In genomic region chr13:83884141-83884540, GRCh38 we compare ENCODE assay signal across 33 cellular contexts. TPM values are rescaled to one million over a fixed set of nuclear protein-coding genes. Genes with fewer than 3 reads are reported as not detected.
"Had no signal": no experiment of that assay in that cellular context is flagged by ENCODE, and none has a peak within 500 bp of the region (broad histone marks: within the 10 kb centered on the region; RNA-seq: fewer than 3 reads in every experiment).

No MANE protein-coding gene starts in this region.

- H3K36me3 Mint-ChIP-seq: stimulated activated memory B cell treated with anti-CD40 and anti-IgM and Interleukin-4, amounts not matched to agents 10 μg/mL and 1 μg/mL and 100 μg/mL, for 72 hours had no signal

- H3K4me1 Mint-ChIP-seq: activated B cell treated with CpG ODN at 0.5 μM for 24 hours; stimulated activated memory B cell treated with anti-CD40 and anti-IgM and Interleukin-4, amounts not matched to agents 10 μg/mL and 1 μg/mL and 100 μg/mL, for 72 hours had no signal

- H3K4me1 ChIP-seq: gastrocnemius medialis, parathyroid adenoma, right atrium auricular region, thyroid gland, vagina had no signal

- H3K9me3 Mint-ChIP-seq: endodermal cell; nephron; stimulated activated naive CD8-positive, alpha-beta T cell treated with anti-CD3 and anti-CD28 coated beads, Interleukin-15, amount 100 ng/mL, for 72 hours had no signal

- H3K4me2 ChIP-seq: hepatocyte, smooth muscle cell had no signal

- H3K27ac Mint-ChIP-seq: activated B cell treated with CpG ODN at 0.5 μM for 24 hours; activated CD4-positive, alpha-beta T cell treated with anti-CD3 and anti-CD28 coated beads for 36 hours; activated naive CD4-positive, alpha-beta T cell treated with anti-CD3 and anti-CD28 coated beads, Interleukin-2, amount 50 U/mL, for 72 hours; activated T-cell treated with anti-CD3 and anti-CD28 coated beads, Interleukin-2, amount 50 U/mL, for 72 hours; endodermal cell; nephron; stimulated activated memory B cell treated with anti-CD40 and anti-IgM and Interleukin-4, amounts not matched to agents 10 μg/mL and 1 μg/mL and 100 μg/mL, for 72 hours; stimulated activated naive CD8-positive, alpha-beta T cell treated with anti-CD3 and anti-CD28 coated beads, Interleukin-15, amount 100 ng/mL, for 72 hours had no signal

- H3K27ac ChIP-seq: body of pancreas, esophagus muscularis mucosa, gastrocnemius medialis, hepatocyte, left ventricle myocardium inferior, parathyroid adenoma, right atrium auricular region, thyroid gland, upper lobe of left lung, vagina had no signal

- H3K9me3 ChIP-seq: body of pancreas, esophagus muscularis mucosa, gastrocnemius medialis, right atrium auricular region, thyroid gland, upper lobe of left lung, vagina had no signal

- H3K4me3 ChIP-seq: body of pancreas, esophagus muscularis mucosa, gastrocnemius medialis, hepatocyte, left ventricle myocardium inferior, lung, mucosa of descending colon, right atrium auricular region, smooth muscle cell, thyroid gland, upper lobe of left lung, vagina had no signal

- H3K36me3 ChIP-seq: esophagus muscularis mucosa, gastrocnemius medialis, left ventricle myocardium inferior, right atrium auricular region, thyroid gland, upper lobe of left lung, vagina had no signal

- H3K4me3 Mint-ChIP-seq: activated B cell treated with CpG ODN at 0.5 μM for 24 hours; activated CD4-positive, alpha-beta T cell treated with anti-CD3 and anti-CD28 coated beads for 36 hours; activated T-cell treated with anti-CD3 and anti-CD28 coated beads, Interleukin-2, amount 50 U/mL, for 72 hours; endodermal cell; nephron; stimulated activated memory B cell treated with anti-CD40 and anti-IgM and Interleukin-4, amounts not matched to agents 10 μg/mL and 1 μg/mL and 100 μg/mL, for 72 hours; stimulated activated naive CD8-positive, alpha-beta T cell treated with anti-CD3 and anti-CD28 coated beads, Interleukin-15, amount 100 ng/mL, for 72 hours had no signal

- DNase-seq: activated B cell treated with CpG ODN at 0.5 μM for 24 hours; activated CD4-positive, alpha-beta T cell treated with anti-CD3 and anti-CD28 coated beads for 36 hours; activated naive CD4-positive, alpha-beta T cell; activated T-cell treated with anti-CD3 and anti-CD28 coated beads for 4 hours; activated T-cell treated with anti-CD3 and anti-CD28 coated beads, Interleukin-2, amount 50 U/mL, for 72 hours; anterior cingulate cortex; body of pancreas; endodermal cell; gastrocnemius medialis; islet precursor cell; left ventricle myocardium inferior; mucosa of descending colon; occipital lobe; stimulated activated CD4-positive, alpha-beta T cell treated with anti-CD3 and anti-CD28 coated beads, Interleukin-1b, Interleukin-23, amount 100 ng/mL, for 48 hours; stimulated activated CD4-positive, alpha-beta T cell treated with anti-CD3 and anti-CD28 coated beads, Interleukin-4, amount 100 ng/mL, for 4 hours; stimulated activated CD8-positive, alpha-beta memory T cell treated with anti-CD3 and anti-CD28 coated beads, Interleukin-4, amount 100 ng/mL, for 48 hours; stimulated activated naive CD8-positive, alpha-beta T cell treated with anti-CD3 and anti-CD28 coated beads, Interleukin-15, amount 100 ng/mL, for 72 hours; substantia nigra; T-helper 2 cell; thyroid gland; upper lobe of left lung had no signal

- H3K27me3 ChIP-seq: body of pancreas, right atrium auricular region, thyroid gland, vagina had no signal

- H2AFZ ChIP-seq: hepatocyte, parathyroid adenoma had no signal

- H3K9ac ChIP-seq: parathyroid adenoma had no signal

RNA-seq across cellular contexts. Expression of gene SLITRK1, which starts 1.9 kb away (rescaled TPM):
- total RNA-seq: activated B cell treated with CpG ODN at 0.5 μM for 24 hours; activated CD4-positive, alpha-beta T cell treated with anti-CD3 and anti-CD28 coated beads for 36 hours; activated naive CD4-positive, alpha-beta T cell treated with anti-CD3 and anti-CD28 coated beads, Interleukin-2, amount 50 U/mL, for 72 hours; activated T-cell treated with anti-CD3 and anti-CD28 coated beads, Interleukin-2, amount 50 U/mL, for 72 hours; esophagus muscularis mucosa; gastrocnemius medialis; hepatocyte; left ventricle myocardium inferior; mesenteric fat pad; pulmonary artery endothelial cell; right atrium auricular region; smooth muscle cell; thyroid gland; upper lobe of left lung; vagina had no signal
- polyA plus RNA-seq: hepatocyte, lung, smooth muscle cell had no signal
